Comparison of ENCODE assay signal across 16 cellular contexts in genomic region chr17:70609566-70609965, GRCh38.
DNase-seq lines count a peak whose midpoint lies in the region; TF ChIP-seq lines count a peak whose summit lies in the region.
"Had no signal": no experiment of that assay in that cellular context is flagged by ENCODE, and none has a peak within 500 bp of the region (broad histone marks: within the 10 kb centered on the region; RNA-seq: fewer than 3 reads in every experiment).

No MANE protein-coding gene starts in this region.

- H3K27ac ChIP-seq in cingulate gyrus (ENCODE audit: low read depth, low read length) (peak overlapping the region; percentile 96), ovary (no peak overlapping the region)
- H3K27ac ChIP-seq in CD8-positive, alpha-beta memory T cell (ENCODE audit: low read depth, low read length), result no peak overlapping the region
- H3K27ac ChIP-seq: C4-2B, KMS-11 had no signal

- TF ChIP-seq CTCF in ovary (IDR thresholded peaks at IDR 0.05), result no peak

- WGBS in ovary, 3 donors, result 79 to 95% (median 82%) methylated on average over 1 of the region's 1 CpG

- no peak for TF ChIP-seq EP300 in ovary (IDR thresholded peaks at IDR 0.05)

- no peaks in the 10 kb centered on the region for H3K27me3 ChIP-seq in CD8-positive, alpha-beta memory T cell (ENCODE audit: insufficient read depth, low read length, poor library complexity, severe bottlenecking)
- no peaks in the 10 kb centered on the region for H3K27me3 ChIP-seq in ovary

- H3K27me3 Mint-ChIP-seq in CD8-positive, alpha-beta memory T cell, result no peaks in the 10 kb centered on the region

- TF ChIP-seq POLR2A in ovary (IDR thresholded peaks at IDR 0.05), result no peak

- peaks cover 0 to 1% (median 0%) of the 10 kb centered on the region in 5 donors for H3K9me3 Mint-ChIP-seq in CD8-positive, alpha-beta memory T cell

- no peaks in the 10 kb centered on the region for H3K36me3 ChIP-seq in CD8-positive, alpha-beta memory T cell (ENCODE audit: insufficient read depth, low read length)
- H3K36me3 ChIP-seq in ovary, result no peaks in the 10 kb centered on the region

- intact Hi-C loops in ovary (cut with DNase I), result no loop called here

- peak in 11 of 14 donors; percentile 8 to 68 (median 56) for DNase-seq in C1 segment of cervical spinal cord (lab: John Stamatoyannopoulos, UW)
- peak; percentile 91 for DNase-seq in inferior parietal cortex (ENCODE audit: extremely low spot score)
- peak; percentile 99 for DNase-seq in pons (ENCODE audit: low spot score)
- DNase-seq in RKO (ENCODE audit: low spot score), result no peak
- no peak for DNase-seq in CD8-positive, alpha-beta memory T cell
- DNase-seq in ovary, result no peak
- no peak for DNase-seq in NOMO-1 treated with dmso at 0.1 percent for 144 hours (lab: John Stamatoyannopoulos, UW; ENCODE audit: unreplicated experiment)
- DNase-seq: COR-L47, EL, NCI-H1436 treated with DMSO at 0.1 percent for 48 hours, NCI-H2081, NCI-H774, Right ventricle myocardium superior had no signal

- POLR2A ChIA-PET in CD8-positive, alpha-beta memory T cell (lab: Charles Lee), result no interaction called here

- H3K27ac Mint-ChIP-seq in CD8-positive, alpha-beta memory T cell, result no peak overlapping the region

- CTCF ChIA-PET in CD8-positive, alpha-beta memory T cell (lab: Charles Lee), result no interaction called here

- H3K4me1 Mint-ChIP-seq in CD8-positive, alpha-beta memory T cell, result no peaks in the 10 kb centered on the region

- no peaks in the 10 kb centered on the region for H3K36me3 Mint-ChIP-seq in CD8-positive, alpha-beta memory T cell

- no peak overlapping the region for H3K4me3 Mint-ChIP-seq in CD8-positive, alpha-beta memory T cell

- H3K4me1 ChIP-seq in CD8-positive, alpha-beta memory T cell (ENCODE audit: insufficient read depth, low read length), result no peaks in the 10 kb centered on the region
- H3K4me1 ChIP-seq in ovary (ENCODE audit: insufficient read depth), result no peaks in the 10 kb centered on the region

- no peaks in the 10 kb centered on the region for H3K9me3 ChIP-seq in CD8-positive, alpha-beta memory T cell (ENCODE audit: low read length)
- H3K9me3 ChIP-seq in ovary, result no peaks in the 10 kb centered on the region

- no peak overlapping the region for H3K4me3 ChIP-seq in CD8-positive, alpha-beta memory T cell (ENCODE audit: low read length)
- no peak overlapping the region for H3K4me3 ChIP-seq in ovary

Comparison
In these comparisons a context has a peak if more than half of its experiments do, and no peak if none do; other contexts are left out.
1. DNase-seq: peak in C1 segment of cervical spinal cord (11 of 14), inferior parietal cortex (single experiment) and pons (single experiment); none in RKO (single experiment), CD8-positive, alpha-beta memory T cell (0 of 5), ovary (0 of 5) and NOMO-1 treated with dmso at 0.1 percent for 144 hours (single experiment).